Comparison of ENCODE assay signal across 11 cellular contexts in the genomic region with DNA sequence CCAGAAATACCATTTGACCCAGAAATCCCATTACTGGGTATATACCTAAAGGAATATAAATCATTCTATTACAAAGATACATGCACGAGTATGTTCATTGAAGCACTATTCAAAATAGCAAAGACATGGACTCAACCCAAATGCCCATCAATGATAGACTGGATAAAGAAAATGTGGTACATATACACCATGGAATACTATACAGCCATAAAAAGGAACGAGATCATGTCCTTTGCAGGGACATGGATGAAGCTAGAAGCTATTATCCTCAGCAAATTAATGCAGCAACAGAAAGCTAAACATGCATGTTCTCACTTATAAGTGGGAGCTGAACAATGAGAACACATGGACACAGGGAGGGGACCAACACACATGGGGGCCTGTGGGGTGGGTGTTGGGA. TPM values are rescaled to one million over a fixed set of nuclear protein-coding genes. Genes with fewer than 3 reads are reported as not detected.
DNase-seq lines count a peak whose midpoint lies in the region; ATAC-seq and TF ChIP-seq lines count a peak whose summit lies in the region.
"Not testable (repeated sequence)": the region's sequence is repeated elsewhere in the genome, so short reads cannot be mapped to it uniquely, and the experiment has no call there.
"Had no signal": no experiment of that assay in that cellular context is flagged by ENCODE, and none has a peak within 500 bp of the region (broad histone marks: within the 10 kb centered on the region; RNA-seq: fewer than 3 reads in every experiment).

No MANE protein-coding gene starts in this region.

- peaks cover 35% of the 10 kb centered on the region for H3K36me3 Mint-ChIP-seq in Calu3 (ENCODE audit: insufficient read depth, unreplicated experiment)
- not testable (repeated sequence) for H3K36me3 Mint-ChIP-seq in T-helper 17 cell (ENCODE audit: low read depth); activated naive CD4-positive, alpha-beta T cell treated with anti-CD3 and anti-CD28 coated beads, Interleukin-2, amount 50 U/mL, for 72 hours

- H3K27ac Mint-ChIP-seq in Calu3 (ENCODE audit: unreplicated experiment): peak overlapping the region; percentile 87
- peak overlapping the region; percentile 95 for H3K27ac Mint-ChIP-seq in T-helper 17 cell
- peak overlapping the region; percentile 94 to 99 for H3K27ac Mint-ChIP-seq in activated naive CD4-positive, alpha-beta T cell treated with anti-CD3 and anti-CD28 coated beads, Interleukin-2, amount 50 U/mL, for 72 hours

- peaks cover 29% of the 10 kb centered on the region for H3K4me1 ChIP-seq in Loucy (ENCODE audit: insufficient read depth, low read length, poor library complexity, severe bottlenecking)
- H3K4me1 ChIP-seq in ectodermal cell (ENCODE audit: control insufficient read depth, insufficient read depth, low read length); neuron (ENCODE audit: insufficient read depth, low read length): not testable (repeated sequence)
- H3K4me1 ChIP-seq in thoracic aorta (ENCODE audit: control insufficient read depth in 1 of 2, low read depth in 2 of 2): peaks cover 3 to 13% of the 10 kb centered on the region in 2 donors

- H3K9me3 ChIP-seq in Loucy (ENCODE audit: insufficient read depth, low read depth, low read length); T-helper 17 cell (ENCODE audit: control insufficient read depth, low read length, poor library complexity, severe bottlenecking); ectodermal cell (ENCODE audit: control insufficient read depth, low read length); iPS-18c (ENCODE audit: control insufficient read depth, insufficient read depth, low read length); neuron (ENCODE audit: low read length); thoracic aorta: not testable (repeated sequence)

- not testable (repeated sequence) for H3K36me3 ChIP-seq in Loucy (ENCODE audit: insufficient read depth, low read length); ectodermal cell (ENCODE audit: control insufficient read depth, insufficient read depth, low read length); neuron (ENCODE audit: insufficient read depth, low read length); thoracic aorta

- H4K20me1 ChIP-seq in Loucy (ENCODE audit: insufficient read depth, low read length, poor library complexity, severe bottlenecking): not testable (repeated sequence)

- H2AFZ ChIP-seq in Loucy (ENCODE audit: low read length); neuron (ENCODE audit: low read depth, low read length): not testable (repeated sequence)

- not testable (repeated sequence) for DNase-seq in Calu3; T-helper 17 cell; activated naive CD4-positive, alpha-beta T cell treated with anti-CD3 and anti-CD28 coated beads, Interleukin-2, amount 50 U/mL, for 72 hours (ENCODE audit: low spot score in 2 of 2); thoracic aorta (ENCODE audit: low spot score)

- not testable (repeated sequence) for ATAC-seq in T-helper 17 cell; activated naive CD4-positive, alpha-beta T cell treated with anti-CD3 and anti-CD28 coated beads, Interleukin-2, amount 50 U/mL, for 72 hours; thoracic aorta (ENCODE audit: insufficient number of reproducible peaks, low FRiP score, low read depth)

- not testable (repeated sequence) for BruUV-seq in Calu3 (replicated peaks; lab: Mats Ljungman, UMichigan)

- H3F3A ChIP-seq in Loucy (ENCODE audit: low read depth): peaks cover 15% of the 10 kb centered on the region; the same call in 1 of the 2 replicates

- H3K4me3 Mint-ChIP-seq in Calu3 (ENCODE audit: low read depth, unreplicated experiment): peak overlapping the region; percentile 90
- H3K4me3 Mint-ChIP-seq in T-helper 17 cell: peak overlapping the region; percentile 98

- whole genome bisulfite sequencing in ectodermal cell, 2 experiments: 92 to 100% methylated on average over 1 to 2 of the region's 2 CpGs

- intact Hi-C loops in Calu3 (cut with micrococcal nuclease; ENCODE audit: unreplicated experiment): not testable (repeated sequence)

- TF ChIP-seq CTCF in Calu3 (IDR thresholded peaks at IDR 0.05; ENCODE audit: unreplicated experiment); Loucy (conservative IDR thresholded peaks at IDR 0.05; ENCODE audit: low read length); thoracic aorta (IDR thresholded peaks at IDR 0.05): not testable (repeated sequence)

- H3K4me2 ChIP-seq in Loucy (ENCODE audit: low read depth, low read length, poor library complexity, severe bottlenecking): peak overlapping the region; percentile 89

- H3K9me3 Mint-ChIP-seq in Calu3 (ENCODE audit: low read depth, unreplicated experiment); activated naive CD4-positive, alpha-beta T cell treated with anti-CD3 and anti-CD28 coated beads, Interleukin-2, amount 50 U/mL, for 72 hours: not testable (repeated sequence)

- H3K27ac ChIP-seq in ectodermal cell (ENCODE audit: insufficient read depth, low read depth, low read length, poor library complexity, severe bottlenecking): not testable (repeated sequence)
- H3K27ac ChIP-seq in thoracic aorta: peak overlapping the region in 1 of 2 donors; percentile 91

- H3K4me3 ChIP-seq in Loucy (ENCODE audit: low read length, poor library complexity, severe bottlenecking) (peak overlapping the region; percentile 79), ectodermal cell (ENCODE audit: insufficient read depth, low read depth, low read length) (peak overlapping the region; percentile 86), iPS-18c (ENCODE audit: insufficient read depth, low read depth, low read length) (peak overlapping the region; percentile 90; the same call in 1 of the 2 replicates), neuron (ENCODE audit: low read length) (peak overlapping the region; percentile 57), thoracic aorta (peak overlapping the region; percentile 81)

- H3K9ac ChIP-seq in Loucy (ENCODE audit: low read depth, low read length, poor library complexity, severe bottlenecking): peak overlapping the region; percentile 96

- H3K9me2 ChIP-seq in Loucy (replicated peaks; ENCODE audit: low read depth, low read length): not testable (repeated sequence)

- not testable (repeated sequence) for H3K27me3 ChIP-seq in Loucy (ENCODE audit: insufficient read depth, low read length, poor library complexity, severe bottlenecking); ectodermal cell (ENCODE audit: control insufficient read depth, insufficient read depth, low read length, poor library complexity, severe bottlenecking); neuron (ENCODE audit: insufficient read depth, low read length); thoracic aorta (replicated peaks; ENCODE audit: insufficient read depth)

- not testable (repeated sequence) for H3K79me2 ChIP-seq in Loucy (ENCODE audit: insufficient read depth, low read length)

- CTCF ChIA-PET in Calu3 (lab: Charles Lee): interaction anchor here (0.6 kb wide), 1 partner anchor 53 kb away, joined by 4 read pairs; no protein-coding TSS in a partner anchor

- H3K4me1 Mint-ChIP-seq in Calu3 (ENCODE audit: low read depth, unreplicated experiment) (peaks cover 15% of the 10 kb centered on the region), T-helper 17 cell (peaks cover 27% of the 10 kb centered on the region)

- H3K27me3 Mint-ChIP-seq in Calu3 (ENCODE audit: unreplicated experiment); T-helper 17 cell: not testable (repeated sequence)

RNA-seq across cellular contexts. Expression of a gene that starts 1.2 kb away (rescaled TPM):
- total RNA-seq in Calu3 (2022) (30.2 and 34.3 TPM in 2 replicates), T-helper 17 cell (10 to 100 TPM; 25.2 to 25.3 TPM), thoracic aorta (10 to 100 TPM; 18.3 to 62.0 TPM)
- 10 to 100 TPM; 20.7 to 25.1 TPM for total RNA-seq in activated naive CD4-positive, alpha-beta T cell treated with anti-CD3 and anti-CD28 coated beads, Interleukin-2, amount 50 U/mL, for 72 hours
- 9.6 TPM for polyA plus RNA-seq in ectodermal cell (2013, experiment 1 of 4)
- 8.4 TPM for polyA plus RNA-seq in ectodermal cell (2013, experiment 2 of 4)
- 5.4 TPM for polyA plus RNA-seq in ectodermal cell (2013, experiment 3 of 4)
- 7.3 TPM for polyA plus RNA-seq in ectodermal cell (2013, experiment 4 of 4)

RNA-seq across cellular contexts. Expression of a gene that starts 5.5 kb away (rescaled TPM):
- total RNA-seq in Calu3 (2022): not detected in 2 replicates
- total RNA-seq in T-helper 17 cell: 1 to 10 TPM in 1 of 2 donors, not detected in 1; 4.0 TPM
- 1 to 10 TPM in 1 of 2 donors, under 1 TPM in 1; 0.32 to 1.2 TPM for total RNA-seq in activated naive CD4-positive, alpha-beta T cell treated with anti-CD3 and anti-CD28 coated beads, Interleukin-2, amount 50 U/mL, for 72 hours
- not detected for polyA plus RNA-seq in ectodermal cell (2013, experiment 1 of 4)
- polyA plus RNA-seq in ectodermal cell (2013, experiment 2 of 4): not detected
- polyA plus RNA-seq in ectodermal cell (2013, experiment 3 of 4): not detected
- not detected for polyA plus RNA-seq in ectodermal cell (2013, experiment 4 of 4)
- not detected for total RNA-seq in thoracic aorta
- total RNA-seq: bronchial epithelial cell, left ventricle myocardium superior, LHCN-M2 had no signal

RNA-seq across cellular contexts. Expression of a gene that starts 24.5 kb away (rescaled TPM):
- total RNA-seq in Calu3 (2022) (91.0 and 92.3 TPM in 2 replicates), T-helper 17 cell (10 to 100 TPM; 67.7 to 70.9 TPM), thoracic aorta (10 to 100 TPM; 38.4 to 45.5 TPM)
- total RNA-seq in activated naive CD4-positive, alpha-beta T cell treated with anti-CD3 and anti-CD28 coated beads, Interleukin-2, amount 50 U/mL, for 72 hours: 10 to 100 TPM; 94.5 to 96.8 TPM
- polyA plus RNA-seq in ectodermal cell (2013, experiment 1 of 4): 65.7 TPM
- polyA plus RNA-seq in ectodermal cell (2013, experiment 2 of 4): 72.0 TPM
- polyA plus RNA-seq in ectodermal cell (2013, experiment 3 of 4): 51.6 TPM
- 54.6 TPM for polyA plus RNA-seq in ectodermal cell (2013, experiment 4 of 4)

RNA-seq across cellular contexts. Expression of a gene that starts 48.0 kb away (rescaled TPM):
- total RNA-seq in Calu3 (2022) (3.7 and 5.7 TPM in 2 replicates), T-helper 17 cell (1 to 10 TPM in 1 of 2 donors, under 1 TPM in 1; 0.75 to 1.7 TPM), thoracic aorta (under 1 TPM; 0.41 to 0.42 TPM)
- total RNA-seq in activated naive CD4-positive, alpha-beta T cell treated with anti-CD3 and anti-CD28 coated beads, Interleukin-2, amount 50 U/mL, for 72 hours: 1 to 10 TPM; 4.7 to 7.4 TPM
- polyA plus RNA-seq in ectodermal cell (2013, experiment 1 of 4): 6.2 TPM
- polyA plus RNA-seq in ectodermal cell (2013, experiment 2 of 4): 5.8 TPM
- 3.6 TPM for polyA plus RNA-seq in ectodermal cell (2013, experiment 3 of 4)
- polyA plus RNA-seq in ectodermal cell (2013, experiment 4 of 4): 3.4 TPM

RNA-seq across cellular contexts. Expression of a gene that starts 48.3 kb away (rescaled TPM):
- total RNA-seq in Calu3 (2022): 44.8 and 50.0 TPM in 2 replicates
- total RNA-seq in T-helper 17 cell: 10 to 100 TPM; 24.4 to 28.1 TPM
- 10 to 100 TPM; 16.3 to 19.9 TPM for total RNA-seq in activated naive CD4-positive, alpha-beta T cell treated with anti-CD3 and anti-CD28 coated beads, Interleukin-2, amount 50 U/mL, for 72 hours
- 48.0 TPM for polyA plus RNA-seq in ectodermal cell (2013, experiment 1 of 4)
- 44.6 TPM for polyA plus RNA-seq in ectodermal cell (2013, experiment 2 of 4)
- polyA plus RNA-seq in ectodermal cell (2013, experiment 3 of 4): 28.2 TPM
- polyA plus RNA-seq in ectodermal cell (2013, experiment 4 of 4): 30.5 TPM
- 10 to 100 TPM; 21.9 to 36.6 TPM for total RNA-seq in thoracic aorta
